Comparison of ENCODE assay signal across 1 cellular context in the genomic region with DNA sequence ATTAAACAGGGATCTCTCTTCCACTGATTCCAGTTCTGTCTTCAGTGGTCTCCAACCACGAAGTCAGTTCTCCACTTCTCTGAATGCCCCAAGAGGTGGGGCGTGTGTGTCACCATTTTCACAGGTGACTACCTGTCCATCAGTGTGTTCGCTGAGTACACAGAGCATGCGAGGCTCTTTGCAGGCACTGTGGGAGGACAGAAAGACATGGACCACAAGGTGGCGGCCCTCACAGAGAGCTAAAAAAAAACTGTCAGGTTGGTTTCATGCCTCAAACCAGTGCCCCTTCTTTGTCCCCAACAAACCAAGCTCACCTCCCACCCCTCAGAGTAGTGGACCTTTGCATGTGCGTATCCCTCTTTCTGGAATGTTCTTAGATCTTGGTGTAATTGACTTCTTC.
TF ChIP-seq lines count a peak whose summit lies in the region.

No MANE protein-coding gene starts in this region.

TF ChIP-seq in GM23338, 12 proteins besides CTCF, POLR2A, EP300 and RAD21 (continued from another document):
- no peak for TF ChIP-seq NANOG (IDR thresholded peaks at IDR 0.05; ENCODE audit: borderline replicate concordance)
- TF ChIP-seq JUNB (IDR thresholded peaks at IDR 0.05; ENCODE audit: unreplicated experiment), result no peak
- TF ChIP-seq, protein P1, sequence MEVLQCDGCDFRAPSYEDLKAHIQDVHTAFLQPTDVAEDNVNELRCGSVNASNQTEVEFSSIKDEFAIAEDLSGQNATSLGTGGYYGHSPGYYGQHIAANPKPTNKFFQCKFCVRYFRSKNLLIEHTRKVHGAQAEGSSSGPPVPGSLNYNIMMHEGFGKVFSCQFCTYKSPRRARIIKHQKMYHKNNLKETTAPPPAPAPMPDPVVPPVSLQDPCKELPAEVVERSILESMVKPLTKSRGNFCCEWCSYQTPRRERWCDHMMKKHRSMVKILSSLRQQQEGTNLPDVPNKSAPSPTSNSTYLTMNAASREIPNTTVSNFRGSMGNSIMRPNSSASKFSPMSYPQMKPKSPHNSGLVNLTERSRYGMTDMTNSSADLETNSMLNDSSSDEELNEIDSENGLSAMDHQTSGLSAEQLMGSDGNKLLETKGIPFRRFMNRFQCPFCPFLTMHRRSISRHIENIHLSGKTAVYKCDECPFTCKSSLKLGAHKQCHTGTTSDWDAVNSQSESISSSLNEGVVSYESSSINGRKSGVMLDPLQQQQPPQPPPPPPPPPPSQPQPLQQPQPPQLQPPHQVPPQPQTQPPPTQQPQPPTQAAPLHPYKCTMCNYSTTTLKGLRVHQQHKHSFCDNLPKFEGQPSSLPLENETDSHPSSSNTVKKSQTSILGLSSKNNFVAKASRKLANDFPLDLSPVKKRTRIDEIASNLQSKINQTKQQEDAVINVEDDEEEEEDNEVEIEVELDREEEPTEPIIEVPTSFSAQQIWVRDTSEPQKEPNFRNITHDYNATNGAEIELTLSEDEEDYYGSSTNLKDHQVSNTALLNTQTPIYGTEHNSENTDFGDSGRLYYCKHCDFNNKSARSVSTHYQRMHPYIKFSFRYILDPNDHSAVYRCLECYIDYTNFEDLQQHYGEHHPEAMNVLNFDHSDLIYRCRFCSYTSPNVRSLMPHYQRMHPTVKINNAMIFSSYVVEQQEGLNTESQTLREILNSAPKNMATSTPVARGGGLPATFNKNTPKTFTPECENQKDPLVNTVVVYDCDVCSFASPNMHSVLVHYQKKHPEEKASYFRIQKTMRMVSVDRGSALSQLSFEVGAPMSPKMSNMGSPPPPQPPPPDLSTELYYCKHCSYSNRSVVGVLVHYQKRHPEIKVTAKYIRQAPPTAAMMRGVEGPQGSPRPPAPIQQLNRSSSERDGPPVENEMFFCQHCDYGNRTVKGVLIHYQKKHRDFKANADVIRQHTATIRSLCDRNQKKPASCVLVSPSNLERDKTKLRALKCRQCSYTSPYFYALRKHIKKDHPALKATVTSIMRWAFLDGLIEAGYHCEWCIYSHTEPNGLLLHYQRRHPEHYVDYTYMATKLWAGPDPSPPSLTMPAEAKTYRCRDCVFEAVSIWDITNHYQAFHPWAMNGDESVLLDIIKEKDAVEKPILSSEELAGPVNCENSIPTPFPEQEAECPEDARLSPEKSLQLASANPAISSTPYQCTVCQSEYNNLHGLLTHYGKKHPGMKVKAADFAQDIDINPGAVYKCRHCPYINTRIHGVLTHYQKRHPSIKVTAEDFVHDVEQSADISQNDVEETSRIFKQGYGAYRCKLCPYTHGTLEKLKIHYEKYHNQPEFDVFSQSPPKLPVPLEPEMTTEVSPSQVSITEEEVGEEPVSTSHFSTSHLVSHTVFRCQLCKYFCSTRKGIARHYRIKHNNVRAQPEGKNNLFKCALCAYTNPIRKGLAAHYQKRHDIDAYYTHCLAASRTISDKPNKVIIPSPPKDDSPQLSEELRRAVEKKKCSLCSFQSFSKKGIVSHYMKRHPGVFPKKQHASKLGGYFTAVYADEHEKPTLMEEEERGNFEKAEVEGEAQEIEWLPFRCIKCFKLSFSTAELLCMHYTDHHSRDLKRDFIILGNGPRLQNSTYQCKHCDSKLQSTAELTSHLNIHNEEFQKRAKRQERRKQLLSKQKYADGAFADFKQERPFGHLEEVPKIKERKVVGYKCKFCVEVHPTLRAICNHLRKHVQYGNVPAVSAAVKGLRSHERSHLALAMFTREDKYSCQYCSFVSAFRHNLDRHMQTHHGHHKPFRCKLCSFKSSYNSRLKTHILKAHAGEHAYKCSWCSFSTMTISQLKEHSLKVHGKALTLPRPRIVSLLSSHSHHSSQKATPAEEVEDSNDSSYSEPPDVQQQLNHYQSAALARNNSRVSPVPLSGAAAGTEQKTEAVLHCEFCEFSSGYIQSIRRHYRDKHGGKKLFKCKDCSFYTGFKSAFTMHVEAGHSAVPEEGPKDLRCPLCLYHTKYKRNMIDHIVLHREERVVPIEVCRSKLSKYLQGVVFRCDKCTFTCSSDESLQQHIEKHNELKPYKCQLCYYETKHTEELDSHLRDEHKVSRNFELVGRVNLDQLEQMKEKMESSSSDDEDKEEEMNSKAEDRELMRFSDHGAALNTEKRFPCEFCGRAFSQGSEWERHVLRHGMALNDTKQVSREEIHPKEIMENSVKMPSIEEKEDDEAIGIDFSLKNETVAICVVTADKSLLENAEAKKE (CRISPR knock-in tag; IDR thresholded peaks at IDR 0.05), result no peak
- TF ChIP-seq, protein P2, sequence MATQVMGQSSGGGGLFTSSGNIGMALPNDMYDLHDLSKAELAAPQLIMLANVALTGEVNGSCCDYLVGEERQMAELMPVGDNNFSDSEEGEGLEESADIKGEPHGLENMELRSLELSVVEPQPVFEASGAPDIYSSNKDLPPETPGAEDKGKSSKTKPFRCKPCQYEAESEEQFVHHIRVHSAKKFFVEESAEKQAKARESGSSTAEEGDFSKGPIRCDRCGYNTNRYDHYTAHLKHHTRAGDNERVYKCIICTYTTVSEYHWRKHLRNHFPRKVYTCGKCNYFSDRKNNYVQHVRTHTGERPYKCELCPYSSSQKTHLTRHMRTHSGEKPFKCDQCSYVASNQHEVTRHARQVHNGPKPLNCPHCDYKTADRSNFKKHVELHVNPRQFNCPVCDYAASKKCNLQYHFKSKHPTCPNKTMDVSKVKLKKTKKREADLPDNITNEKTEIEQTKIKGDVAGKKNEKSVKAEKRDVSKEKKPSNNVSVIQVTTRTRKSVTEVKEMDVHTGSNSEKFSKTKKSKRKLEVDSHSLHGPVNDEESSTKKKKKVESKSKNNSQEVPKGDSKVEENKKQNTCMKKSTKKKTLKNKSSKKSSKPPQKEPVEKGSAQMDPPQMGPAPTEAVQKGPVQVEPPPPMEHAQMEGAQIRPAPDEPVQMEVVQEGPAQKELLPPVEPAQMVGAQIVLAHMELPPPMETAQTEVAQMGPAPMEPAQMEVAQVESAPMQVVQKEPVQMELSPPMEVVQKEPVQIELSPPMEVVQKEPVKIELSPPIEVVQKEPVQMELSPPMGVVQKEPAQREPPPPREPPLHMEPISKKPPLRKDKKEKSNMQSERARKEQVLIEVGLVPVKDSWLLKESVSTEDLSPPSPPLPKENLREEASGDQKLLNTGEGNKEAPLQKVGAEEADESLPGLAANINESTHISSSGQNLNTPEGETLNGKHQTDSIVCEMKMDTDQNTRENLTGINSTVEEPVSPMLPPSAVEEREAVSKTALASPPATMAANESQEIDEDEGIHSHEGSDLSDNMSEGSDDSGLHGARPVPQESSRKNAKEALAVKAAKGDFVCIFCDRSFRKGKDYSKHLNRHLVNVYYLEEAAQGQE (IDR thresholded peaks at IDR 0.05; ENCODE audit: unreplicated experiment), result no peak
